9 cellular contexts compared by ENCODE assay signal in the genomic region with DNA sequence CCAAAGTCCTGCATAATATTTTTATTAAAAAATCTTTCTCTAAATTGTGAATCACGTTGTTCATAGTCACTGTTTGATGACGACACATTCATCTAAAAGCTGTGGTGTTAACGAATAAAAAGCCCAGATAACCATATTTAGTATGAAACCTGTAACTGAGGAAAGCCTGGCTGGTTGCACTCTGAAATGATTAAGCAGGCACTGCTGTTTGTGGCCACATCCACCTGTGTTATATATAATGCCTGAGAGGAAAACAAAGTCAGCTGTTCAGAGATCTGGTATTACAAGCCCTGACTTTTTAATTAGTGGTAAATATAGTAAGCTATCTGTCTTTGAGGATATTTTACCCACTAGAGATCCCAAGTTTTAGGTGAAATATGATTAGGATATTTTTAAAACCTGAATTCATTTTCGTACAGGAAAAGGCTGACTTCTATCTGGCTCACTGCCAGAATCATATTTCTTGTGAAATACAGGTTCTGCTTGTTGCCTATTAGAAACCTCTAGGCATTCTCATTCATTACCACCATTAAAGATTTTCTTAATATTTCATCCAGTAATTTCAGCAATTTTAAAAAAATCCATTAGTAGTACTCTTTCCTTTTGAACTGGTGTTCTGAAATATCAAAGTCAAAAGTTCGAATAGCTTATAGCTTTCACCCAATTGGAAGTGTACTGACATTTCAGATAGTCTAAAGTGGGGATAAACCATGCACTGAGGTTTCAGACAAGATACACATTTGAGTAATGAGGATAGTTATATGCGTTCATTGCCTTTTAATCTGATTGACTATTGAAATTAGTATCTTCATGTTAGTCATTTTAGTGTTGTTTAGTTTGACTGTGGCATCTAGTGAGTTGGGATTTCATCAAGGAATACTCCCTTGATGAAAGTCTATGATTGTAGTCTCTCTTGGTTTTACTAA.
DNase-seq lines count a peak whose midpoint lies in the region; ATAC-seq and TF ChIP-seq lines count a peak whose summit lies in the region.
"Had no signal": no experiment of that assay in that cellular context is flagged by ENCODE, and none has a peak within 500 bp of the region (broad histone marks: within the 10 kb centered on the region; RNA-seq: fewer than 3 reads in every experiment).

No MANE protein-coding gene starts in this region.

- H3K4me1 ChIP-seq in adipocyte (ENCODE audit: control insufficient read depth, insufficient read depth, low read length) (peaks cover 14% of the 10 kb centered on the region), suprapubic skin (peaks cover 16% of the 10 kb centered on the region)

- no peaks in the 10 kb centered on the region for H3K27me3 Mint-ChIP-seq in activated naive CD4-positive, alpha-beta T cell treated with anti-CD3 and anti-CD28 coated beads for 36 hours (ENCODE audit: low read depth)
- no peaks in the 10 kb centered on the region for H3K27me3 Mint-ChIP-seq in activated naive CD4-positive, alpha-beta T cell treated with anti-CD3 and anti-CD28 coated beads, Interleukin-2, amount 10 ng/mL, durations not matched to agents 7 days and 5 days
- H3K27me3 Mint-ChIP-seq: CD4-positive, CD25-positive, alpha-beta regulatory T cell had no signal

- CTCF ChIA-PET in activated naive CD4-positive, alpha-beta T cell treated with anti-CD3 and anti-CD28 coated beads for 36 hours (lab: Charles Lee), result interaction anchor here (1.4 kb wide), 1 partner anchor 20 kb away, joined by 5 read pairs; no protein-coding TSS in a partner anchor
- CTCF ChIA-PET in activated naive CD4-positive, alpha-beta T cell treated with anti-CD3 and anti-CD28 coated beads, Interleukin-2, amount 10 ng/mL, durations not matched to agents 7 days and 5 days (lab: Charles Lee), result interaction anchor here (1.0 to 1.8 kb wide), 4 partner anchors 11 to 154 kb away, joined by 3 to 7 read pairs (median 5); no protein-coding TSS in a partner anchor

- intact Hi-C loops in activated naive CD4-positive, alpha-beta T cell treated with anti-CD3 and anti-CD28 coated beads for 36 hours (cut with micrococcal nuclease), result no loop called here

- H3K4me3 ChIP-seq in adipocyte (ENCODE audit: low read length) (peak overlapping the region; percentile 19), suprapubic skin (no peak overlapping the region)

- no peak for TF ChIP-seq EP300 in suprapubic skin (IDR thresholded peaks at IDR 0.05)

- ATAC-seq in HG03060 (IDR thresholded peaks at IDR 0.05; ENCODE audit: low read depth, unreplicated experiment), result peak; percentile 97

- H3K9me3 ChIP-seq in adipocyte (ENCODE audit: control insufficient read depth, low read length) (no peaks in the 10 kb centered on the region), suprapubic skin (no peaks in the 10 kb centered on the region)

- peak overlapping the region; percentile 29 for H3K27ac ChIP-seq in suprapubic skin

- TF ChIP-seq CTCF in suprapubic skin (IDR thresholded peaks at IDR 0.05), result no peak

- H3K36me3 ChIP-seq in adipocyte (ENCODE audit: control insufficient read depth, insufficient read depth, low read length, severe bottlenecking) (peaks cover 59% of the 10 kb centered on the region), suprapubic skin (no peaks in the 10 kb centered on the region)

- H3K27ac Mint-ChIP-seq in activated naive CD4-positive, alpha-beta T cell treated with anti-CD3 and anti-CD28 coated beads for 36 hours, result no peak overlapping the region
- no peak overlapping the region for H3K27ac Mint-ChIP-seq in activated naive CD4-positive, alpha-beta T cell treated with anti-CD3 and anti-CD28 coated beads, Interleukin-2, amount 10 ng/mL, durations not matched to agents 7 days and 5 days
- H3K27ac Mint-ChIP-seq: CD4-positive, CD25-positive, alpha-beta regulatory T cell had no signal

- 57% methylated on average over 6 of the region's 6 CpGs for WGBS in suprapubic skin

- peaks cover 6% of the 10 kb centered on the region for H3K36me3 Mint-ChIP-seq in activated naive CD4-positive, alpha-beta T cell treated with anti-CD3 and anti-CD28 coated beads for 36 hours (ENCODE audit: low read depth)
- H3K36me3 Mint-ChIP-seq in activated naive CD4-positive, alpha-beta T cell treated with anti-CD3 and anti-CD28 coated beads, Interleukin-2, amount 10 ng/mL, durations not matched to agents 7 days and 5 days, result peaks cover 1% of the 10 kb centered on the region

- no peak overlapping the region for H3K9ac ChIP-seq in adipocyte (ENCODE audit: low read length)

- peaks cover 3% of the 10 kb centered on the region for H3K4me1 Mint-ChIP-seq in activated naive CD4-positive, alpha-beta T cell treated with anti-CD3 and anti-CD28 coated beads for 36 hours (ENCODE audit: low read depth)
- peaks cover 3% of the 10 kb centered on the region for H3K4me1 Mint-ChIP-seq in activated naive CD4-positive, alpha-beta T cell treated with anti-CD3 and anti-CD28 coated beads, Interleukin-2, amount 10 ng/mL, durations not matched to agents 7 days and 5 days

- H3K9me3 Mint-ChIP-seq in activated naive CD4-positive, alpha-beta T cell treated with anti-CD3 and anti-CD28 coated beads for 36 hours, result no peaks in the 10 kb centered on the region
- H3K9me3 Mint-ChIP-seq in activated naive CD4-positive, alpha-beta T cell treated with anti-CD3 and anti-CD28 coated beads, Interleukin-2, amount 10 ng/mL, durations not matched to agents 7 days and 5 days, result no peaks in the 10 kb centered on the region
- H3K9me3 Mint-ChIP-seq: CD4-positive, CD25-positive, alpha-beta regulatory T cell had no signal

- H3K4me3 Mint-ChIP-seq in activated naive CD4-positive, alpha-beta T cell treated with anti-CD3 and anti-CD28 coated beads for 36 hours, result no peak overlapping the region
- H3K4me3 Mint-ChIP-seq in activated naive CD4-positive, alpha-beta T cell treated with anti-CD3 and anti-CD28 coated beads, Interleukin-2, amount 10 ng/mL, durations not matched to agents 7 days and 5 days, result no peak overlapping the region
- H3K4me3 Mint-ChIP-seq: CD4-positive, CD25-positive, alpha-beta regulatory T cell had no signal

- H3K27me3 ChIP-seq in adipocyte (replicated peaks; ENCODE audit: control insufficient read depth, insufficient read depth, low read length), result no peaks in the 10 kb centered on the region
- H3K27me3 ChIP-seq in suprapubic skin, result no peaks in the 10 kb centered on the region

- no peak for TF ChIP-seq POLR2A in suprapubic skin (IDR thresholded peaks at IDR 0.05)
- no peak for TF ChIP-seq POLR2A in erythroblast (IDR thresholded peaks at IDR 0.05; ENCODE audit: low read length)

- DNase-seq in activated naive CD4-positive, alpha-beta T cell treated with anti-CD3 and anti-CD28 coated beads for 36 hours, result peak; percentile 33
- no peak for DNase-seq in activated naive CD4-positive, alpha-beta T cell treated with anti-CD3 and anti-CD28 coated beads, Interleukin-2, amount 10 ng/mL, durations not matched to agents 7 days and 5 days
- DNase-seq in adipocyte (ENCODE audit: low read depth) (peak; percentile 45), suprapubic skin (ENCODE audit: low spot score in 2 of 2) (no peak), glomerular visceral epithelial cell (ENCODE audit: extremely low spot score) (no peak), NCI-H1930 (lab: John Stamatoyannopoulos, UW) (no peak), erythroblast (lab: John Stamatoyannopoulos, UW) (no peak)
- DNase-seq: CD4-positive, CD25-positive, alpha-beta regulatory T cell had no signal

Comparison
In these comparisons a context has a peak if more than half of its experiments do, and no peak if none do; other contexts are left out.
1. DNase-seq: peak in activated naive CD4-positive, alpha-beta T cell treated with anti-CD3 and anti-CD28 coated beads for 36 hours (single experiment) and adipocyte (single experiment); none in activated naive CD4-positive, alpha-beta T cell treated with anti-CD3 and anti-CD28 coated beads, Interleukin-2, amount 10 ng/mL, durations not matched to agents 7 days and 5 days (single experiment), suprapubic skin (0 of 2), glomerular visceral epithelial cell (single experiment), NCI-H1930 (0 of 2) and erythroblast (0 of 2).